In the genomic region with DNA sequence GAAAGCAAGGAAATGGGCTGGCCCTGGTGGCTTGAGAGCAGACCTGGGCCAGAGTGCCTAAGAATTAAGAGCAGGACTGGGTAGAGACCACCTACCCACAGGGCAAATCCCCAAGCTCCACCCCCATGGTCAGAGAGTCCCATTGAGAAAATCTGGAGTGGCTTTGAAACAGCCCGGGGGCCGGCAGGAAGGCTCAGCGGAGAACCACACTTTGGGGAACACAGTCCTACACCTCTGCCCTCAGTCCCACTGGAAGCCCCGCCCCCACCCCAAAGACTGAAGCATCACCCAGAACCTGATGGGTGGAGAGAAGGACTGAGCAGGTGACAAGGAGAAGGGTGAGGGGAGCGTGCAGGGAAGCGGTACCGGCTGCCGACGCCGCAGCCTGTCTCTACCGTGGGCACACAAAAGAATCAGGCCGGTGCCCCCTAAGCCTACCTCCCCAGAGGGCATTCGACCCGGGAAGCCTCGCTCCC, we compare ENCODE assay signal across 9 cellular contexts. TPM values are rescaled to one million over a fixed set of nuclear protein-coding genes. Genes with fewer than 3 reads are reported as not detected.
A peak's percentile ranks its signal among the peaks of the same experiment; 100 is the strongest.
DNase-seq lines count a peak whose midpoint lies in the region; ATAC-seq, FAIRE-seq and TF ChIP-seq lines count a peak whose summit lies in the region.
"Had no signal": no experiment of that assay in that cellular context is flagged by ENCODE, and none has a peak within 500 bp of the region (broad histone marks: within the 10 kb centered on the region; RNA-seq: fewer than 3 reads in every experiment).

No MANE protein-coding gene starts in this region.

- H3K36me3 Mint-ChIP-seq in CD4-positive, CD25-positive, alpha-beta regulatory T cell: no peaks in the 10 kb centered on the region

- no peak for ATAC-seq in CD4-positive, CD25-positive, alpha-beta regulatory T cell (ENCODE audit: low read depth in 2 of 2)

- peaks cover 10% of the 10 kb centered on the region for H3K27me3 ChIP-seq in CD4-positive, CD25-positive, alpha-beta regulatory T cell (ENCODE audit: control insufficient read depth, insufficient read depth, low read length)
- no peaks in the 10 kb centered on the region for H3K27me3 ChIP-seq in Karpas-422 (ENCODE audit: low read length)
- H3K27me3 ChIP-seq in osteoblast (ENCODE audit: insufficient read depth, low read length): no peaks in the 10 kb centered on the region

- no peak overlapping the region for H3K27ac Mint-ChIP-seq in CD4-positive, CD25-positive, alpha-beta regulatory T cell

- H3K4me3 Mint-ChIP-seq in CD4-positive, CD25-positive, alpha-beta regulatory T cell: peak overlapping the region; percentile 41 to 91 (median 78)

- no peak overlapping the region for H3K4me3 ChIP-seq in CD4-positive, CD25-positive, alpha-beta regulatory T cell (ENCODE audit: low read depth, low read length)
- H3K4me3 ChIP-seq in Karpas-422 (ENCODE audit: low read length) (peak overlapping the region; percentile 42; the same call in 1 of the 2 replicates), osteoblast (ENCODE audit: insufficient read depth, low read length) (peak overlapping the region; percentile 59)

- no peak for FAIRE-seq in RCC 7860 (lab: Jason Lieb, UNC)

- TF ChIP-seq CTCF in osteoblast (IDR thresholded peaks at IDR 0.05; ENCODE audit: extremely low read depth, low read depth, low read length): no peak

- H3K4me2 ChIP-seq in Karpas-422 (ENCODE audit: low read depth, low read length, poor library complexity, severe bottlenecking) (peak overlapping the region; percentile 58), osteoblast (ENCODE audit: insufficient read depth, low read length) (peak overlapping the region; percentile 67)

- no peaks in the 10 kb centered on the region for H3K9me2 ChIP-seq in Karpas-422 (replicated peaks; ENCODE audit: insufficient read depth, low read length)

- H2AFZ ChIP-seq in Karpas-422 (ENCODE audit: low read length): no peak overlapping the region
- no peak overlapping the region for H2AFZ ChIP-seq in osteoblast (ENCODE audit: low read length)
- H2AFZ ChIP-seq: parathyroid adenoma had no signal

- no peak overlapping the region for H3K27ac ChIP-seq in CD4-positive, CD25-positive, alpha-beta regulatory T cell (ENCODE audit: insufficient read depth, low read length, poor library complexity, severe bottlenecking)
- H3K27ac ChIP-seq in Karpas-422 (ENCODE audit: low read length) (no peak overlapping the region), osteoblast (ENCODE audit: low read depth, low read length) (no peak overlapping the region)
- H3K27ac ChIP-seq: parathyroid adenoma had no signal

- DNase-seq in CD4-positive, CD25-positive, alpha-beta regulatory T cell: no peak
- DNase-seq in Karpas-422: no peak
- peak; percentile 61 for DNase-seq in ecto neural progenitor cell (ENCODE audit: low spot score)
- DNase-seq in osteoblast (ENCODE audit: insufficient read length, low spot score, missing footprints): peak; percentile 85
- no peak for DNase-seq in NCI-H226
- DNase-seq in RCC 7860 (ENCODE audit: low spot score): no peak
- DNase-seq in NCI-H187 treated with DMSO at 0.1 percent for 48 hours (lab: John Stamatoyannopoulos, UW): no peak
- no peak for DNase-seq in NCI-H446 treated with DMSO at 0.1 percent for 48 hours (lab: John Stamatoyannopoulos, UW)

- no peaks in the 10 kb centered on the region for H3K36me3 ChIP-seq in CD4-positive, CD25-positive, alpha-beta regulatory T cell (ENCODE audit: control insufficient read depth, insufficient read depth, low read length)
- H3K36me3 ChIP-seq in Karpas-422 (ENCODE audit: insufficient read depth, low read length): no peaks in the 10 kb centered on the region
- peaks cover 31% of the 10 kb centered on the region for H3K36me3 ChIP-seq in osteoblast (ENCODE audit: insufficient read depth, low read length)

- H4K20me1 ChIP-seq in Karpas-422 (ENCODE audit: insufficient read depth, low read depth, low read length): peaks cover 5% of the 10 kb centered on the region; the same call in 1 of the 2 replicates
- H4K20me1 ChIP-seq in osteoblast (ENCODE audit: insufficient read depth, low read length): peaks cover 37% of the 10 kb centered on the region

- 0 out of 2 replicates have a peak overlapping the region, but pooled peaks have one; percentile 10 for H3K9ac ChIP-seq in Karpas-422 (ENCODE audit: low read length)
- H3K9ac ChIP-seq: parathyroid adenoma had no signal

- peaks cover 52% of the 10 kb centered on the region for H3K27me3 Mint-ChIP-seq in CD4-positive, CD25-positive, alpha-beta regulatory T cell

- H3K9me3 ChIP-seq in CD4-positive, CD25-positive, alpha-beta regulatory T cell (ENCODE audit: control insufficient read depth in 2 of 2, low read length in 2 of 2): no peaks in the 10 kb centered on the region
- no peaks in the 10 kb centered on the region for H3K9me3 ChIP-seq in Karpas-422 (ENCODE audit: low read length)
- H3K9me3 ChIP-seq in osteoblast (ENCODE audit: low read depth, low read length): no peaks in the 10 kb centered on the region

- H3K79me2 ChIP-seq in Karpas-422 (ENCODE audit: low read length) (no peaks in the 10 kb centered on the region), osteoblast (ENCODE audit: insufficient read depth, low read length) (peaks cover 18% of the 10 kb centered on the region)
- H3K79me2 ChIP-seq: parathyroid adenoma had no signal

- H3K9me3 Mint-ChIP-seq in CD4-positive, CD25-positive, alpha-beta regulatory T cell: peaks cover 0 to 2% (median 0%) of the 10 kb centered on the region in 7 donors

- H3K4me1 Mint-ChIP-seq in CD4-positive, CD25-positive, alpha-beta regulatory T cell: peaks cover 5 to 54% (median 21%) of the 10 kb centered on the region in 4 donors

- H3K4me1 ChIP-seq in CD4-positive, CD25-positive, alpha-beta regulatory T cell (ENCODE audit: control insufficient read depth, insufficient read depth, low read length, poor library complexity, severe bottlenecking): peaks cover 52% of the 10 kb centered on the region
- H3K4me1 ChIP-seq in Karpas-422 (ENCODE audit: low read length): peaks cover 33% of the 10 kb centered on the region
- H3K4me1 ChIP-seq in osteoblast (ENCODE audit: insufficient read depth, low read length): peaks cover 40% of the 10 kb centered on the region

RNA-seq across cellular contexts. Expression of gene SMARCD3, which starts 3.6 kb away (rescaled TPM):
- total RNA-seq in CD4-positive, CD25-positive, alpha-beta regulatory T cell: 4.7 TPM
- polyA plus RNA-seq in CD4-positive, CD25-positive, alpha-beta regulatory T cell: 1 to 10 TPM; 1.5 to 4.4 (median 2.1) TPM
- total RNA-seq in Karpas-422 (2014; rRNA removed; shearing (Covaris generic); ENCODE audit: low replicate concordance): 3.2 and 8.7 TPM in 2 replicates
- total RNA-seq in osteoblast: 37.4 and 40.2 TPM in 2 replicates

RNA-seq across cellular contexts. Expression of gene CHPF2, which starts 12.6 kb away (rescaled TPM):
- 38.8 TPM for total RNA-seq in CD4-positive, CD25-positive, alpha-beta regulatory T cell
- polyA plus RNA-seq in CD4-positive, CD25-positive, alpha-beta regulatory T cell: 10 to 100 TPM; 18.8 to 24.8 (median 23.0) TPM
- 24.7 and 33.2 TPM in 2 replicates for total RNA-seq in Karpas-422 (2014; rRNA removed; shearing (Covaris generic); ENCODE audit: low replicate concordance)
- 77.5 and 83.2 TPM in 2 replicates for total RNA-seq in osteoblast

RNA-seq across cellular contexts. Expression of gene ABCF2, which starts 17.9 kb away (rescaled TPM):
- 16.3 TPM for total RNA-seq in CD4-positive, CD25-positive, alpha-beta regulatory T cell
- polyA plus RNA-seq in CD4-positive, CD25-positive, alpha-beta regulatory T cell: 10 to 100 TPM; 25.9 to 31.4 (median 29.7) TPM
- total RNA-seq in Karpas-422 (2014; rRNA removed; shearing (Covaris generic); ENCODE audit: low replicate concordance): 31.2 and 48.6 TPM in 2 replicates
- total RNA-seq in osteoblast: 55.1 and 65.9 TPM in 2 replicates

RNA-seq across cellular contexts. Expression of gene H2BK1, which starts 34.6 kb away (rescaled TPM):
- total RNA-seq in CD4-positive, CD25-positive, alpha-beta regulatory T cell: 3.8 TPM
- not detected for polyA plus RNA-seq in CD4-positive, CD25-positive, alpha-beta regulatory T cell
- not detected in 2 replicates for total RNA-seq in Karpas-422 (2014; rRNA removed; shearing (Covaris generic); ENCODE audit: low replicate concordance)
- not detected in 2 replicates for total RNA-seq in osteoblast

RNA-seq across cellular contexts. Expression of gene ASB10, which starts 57.9 kb away (rescaled TPM):
- not detected for total RNA-seq in CD4-positive, CD25-positive, alpha-beta regulatory T cell
- polyA plus RNA-seq in CD4-positive, CD25-positive, alpha-beta regulatory T cell: not detected
- total RNA-seq in Karpas-422 (2014; rRNA removed; shearing (Covaris generic); ENCODE audit: low replicate concordance): not detected in 2 replicates
- total RNA-seq in osteoblast: not detected in 2 replicates

Comparison
In these comparisons a context has a peak if more than half of its experiments do, and no peak if none do; other contexts are left out.
1. DNase-seq: peak in ecto neural progenitor cell (single experiment) and osteoblast (single experiment); none in CD4-positive, CD25-positive, alpha-beta regulatory T cell (0 of 3), Karpas-422 (single experiment), NCI-H226 (single experiment), RCC 7860 (single experiment), NCI-H187 treated with DMSO at 0.1 percent for 48 hours (single experiment) and NCI-H446 treated with DMSO at 0.1 percent for 48 hours (single experiment).